Comparison of ENCODE assay signal across 20 cellular contexts in the genomic region with DNA sequence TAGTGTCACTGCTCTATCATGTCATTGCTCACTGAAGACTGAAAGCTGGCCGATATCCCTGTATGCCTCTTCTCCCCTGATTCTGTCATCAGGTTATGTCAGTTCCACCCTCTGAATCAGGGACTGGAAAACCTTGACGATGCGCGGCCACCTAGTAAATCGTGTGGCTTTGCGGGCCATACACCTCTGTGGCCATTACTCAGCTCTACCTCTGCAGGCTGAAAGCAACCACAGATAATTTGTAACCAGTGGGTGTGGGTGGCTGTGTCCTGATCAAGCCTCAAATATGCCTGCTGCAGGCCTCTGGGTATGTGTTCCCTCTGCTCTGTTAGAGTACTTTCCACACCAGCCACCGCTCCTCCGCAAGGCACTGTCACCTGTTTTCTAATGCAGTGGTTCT.
A peak's percentile ranks its signal among the peaks of the same experiment; 100 is the strongest.
DNase-seq lines count a peak whose midpoint lies in the region; ATAC-seq and TF ChIP-seq lines count a peak whose summit lies in the region.
"Had no signal": no experiment of that assay in that cellular context is flagged by ENCODE, and none has a peak within 500 bp of the region (broad histone marks: within the 10 kb centered on the region; RNA-seq: fewer than 3 reads in every experiment).

No MANE protein-coding gene starts in this region.

- ATAC-seq in stimulated activated naive CD8-positive, alpha-beta T cell treated with anti-CD3 and anti-CD28 coated beads, Interleukin-15, Interleukin-2, amounts not matched to agents 100 U/mL and 50 U/mL, for 24 hours, result peak; percentile 31
- ATAC-seq in stimulated activated naive CD8-positive, alpha-beta T cell treated with anti-CD3 and anti-CD28 coated beads, Interleukin-15, amount 100 ng/mL, for 72 hours, result no peak
- no peak for ATAC-seq in Right ventricle myocardium superior (ENCODE audit: poor library complexity)
- ATAC-seq in GM18870 (IDR thresholded peaks at IDR 0.05; ENCODE audit: unreplicated experiment), result no peak
- ATAC-seq: PC-3 had no signal

- no peak for DNase-seq in stimulated activated naive CD8-positive, alpha-beta T cell treated with anti-CD3 and anti-CD28 coated beads, Interleukin-15, Interleukin-2, amounts not matched to agents 100 U/mL and 50 U/mL, for 24 hours
- no peak for DNase-seq in stimulated activated naive CD8-positive, alpha-beta T cell treated with anti-CD3 and anti-CD28 coated beads, Interleukin-15, amount 100 ng/mL, for 72 hours
- DNase-seq in chondrocyte (ENCODE audit: low spot score) (no peak), uterus (no peak), Right ventricle myocardium superior (no peak), NCI-H345 (lab: John Stamatoyannopoulos, UW) (no peak)
- DNase-seq: 8988T; CD4-positive, CD25-positive, alpha-beta regulatory T cell; GF-D8; GOT3; KBM-7; MV-4-11; NCI-H187; NCI-H2107; NCI-H526; PC-3; SJCRH30 had no signal

- H3K27me3 ChIP-seq in neutrophil, result no peaks in the 10 kb centered on the region
- no peaks in the 10 kb centered on the region for H3K27me3 ChIP-seq in uterus
- H3K27me3 ChIP-seq: SJCRH30 had no signal

- peaks cover 7 to 17% of the 10 kb centered on the region in 2 experiments for H3K4me1 ChIP-seq in neutrophil (ENCODE audit: control insufficient read depth in 1 of 2, insufficient read depth in 1 of 2, low read depth in 1 of 2, low read length in 1 of 2)
- H3K4me1 ChIP-seq in uterus, result peaks cover 6 to 11% of the 10 kb centered on the region in 2 donors

- no peak overlapping the region for H3K27ac Mint-ChIP-seq in stimulated activated naive CD8-positive, alpha-beta T cell treated with anti-CD3 and anti-CD28 coated beads, Interleukin-15, amount 100 ng/mL, for 72 hours
- H3K27ac Mint-ChIP-seq in chondrocyte (ENCODE audit: unreplicated experiment), result peak overlapping the region; percentile 60
- H3K27ac Mint-ChIP-seq: B cell had no signal

- no peaks in the 10 kb centered on the region for H3K36me3 ChIP-seq in neutrophil
- no peaks in the 10 kb centered on the region for H3K36me3 ChIP-seq in uterus
- H3K36me3 ChIP-seq: SJCRH30 had no signal

- H3K9me3 ChIP-seq in neutrophil (no peaks in the 10 kb centered on the region), uterus (no peaks in the 10 kb centered on the region)
- H3K9me3 ChIP-seq: SJCRH30 had no signal

- intact Hi-C loops in uterus (cut with DNase I; ENCODE audit: low total_unique reads) (loop anchor here (10.0 kb wide), 1 partner anchor 61 kb away; no protein-coding TSS in a partner anchor), Right ventricle myocardium superior (cut with DNase I) (no loop called here)

- no peak overlapping the region for H3K4me3 ChIP-seq in neutrophil (ENCODE audit: low read depth in 1 of 2, low read length in 1 of 2)
- H3K4me3 ChIP-seq in uterus, result no peak overlapping the region
- H3K4me3 ChIP-seq: SJCRH30 had no signal

- H3K27ac ChIP-seq in neutrophil, result peak overlapping the region; percentile 45
- H3K27ac ChIP-seq in uterus, result peak overlapping the region; percentile 72 to 80
- H3K27ac ChIP-seq: SJCRH30 had no signal

- no peak overlapping the region for H3K4me3 Mint-ChIP-seq in stimulated activated naive CD8-positive, alpha-beta T cell treated with anti-CD3 and anti-CD28 coated beads, Interleukin-15, amount 100 ng/mL, for 72 hours
- H3K4me3 Mint-ChIP-seq in chondrocyte (ENCODE audit: unreplicated experiment), result no peak overlapping the region
- H3K4me3 Mint-ChIP-seq: B cell; CD4-positive, CD25-positive, alpha-beta regulatory T cell had no signal

- TF ChIP-seq POLR2A in uterus (IDR thresholded peaks at IDR 0.05), result no peak

- peaks cover 13% of the 10 kb centered on the region for H3K4me1 Mint-ChIP-seq in stimulated activated naive CD8-positive, alpha-beta T cell treated with anti-CD3 and anti-CD28 coated beads, Interleukin-15, amount 100 ng/mL, for 72 hours
- peaks cover 48% of the 10 kb centered on the region for H3K4me1 Mint-ChIP-seq in chondrocyte (ENCODE audit: low read depth)

- no peaks in the 10 kb centered on the region for H3K27me3 Mint-ChIP-seq in stimulated activated naive CD8-positive, alpha-beta T cell treated with anti-CD3 and anti-CD28 coated beads, Interleukin-15, amount 100 ng/mL, for 72 hours
- no peaks in the 10 kb centered on the region for H3K27me3 Mint-ChIP-seq in chondrocyte (ENCODE audit: low read depth)
- H3K27me3 Mint-ChIP-seq: B cell; CD4-positive, CD25-positive, alpha-beta regulatory T cell had no signal

- peaks cover 2% of the 10 kb centered on the region for H3K36me3 Mint-ChIP-seq in chondrocyte (ENCODE audit: low read depth)

- TF ChIP-seq CTCF in chondrocyte (IDR thresholded peaks at IDR 0.05) (no peak), neutrophil (IDR thresholded peaks at IDR 0.05) (no peak), uterus (IDR thresholded peaks at IDR 0.05) (no peak)

- no peaks in the 10 kb centered on the region for H3K9me3 Mint-ChIP-seq in stimulated activated naive CD8-positive, alpha-beta T cell treated with anti-CD3 and anti-CD28 coated beads, Interleukin-15, amount 100 ng/mL, for 72 hours
- H3K9me3 Mint-ChIP-seq in chondrocyte (ENCODE audit: low read depth), result peaks cover 3% of the 10 kb centered on the region
- H3K9me3 Mint-ChIP-seq: CD4-positive, CD25-positive, alpha-beta regulatory T cell had no signal
